Comparison of ENCODE assay signal across 8 cellular contexts in genomic region chrX:109632906-109633504, GRCh38. TPM values are rescaled to one million over a fixed set of nuclear protein-coding genes. Genes with fewer than 3 reads are reported as not detected.
DNase-seq lines count a peak whose midpoint lies in the region; ATAC-seq and TF ChIP-seq lines count a peak whose summit lies in the region.

No MANE protein-coding gene starts in this region.

- H3K27me3 Mint-ChIP-seq in chondrocyte (ENCODE audit: low read depth), result no peaks in the 10 kb centered on the region
- no peaks in the 10 kb centered on the region for H3K27me3 Mint-ChIP-seq in nephron progenitor cell (ENCODE audit: low read depth, poor library complexity)
- no peaks in the 10 kb centered on the region for H3K27me3 Mint-ChIP-seq in effector memory CD8-positive, alpha-beta T cell

- H3K4me1 Mint-ChIP-seq in chondrocyte (ENCODE audit: low read depth) (peaks cover 11% of the 10 kb centered on the region), nephron progenitor cell (peaks cover 19% of the 10 kb centered on the region)
- H3K4me1 Mint-ChIP-seq in effector memory CD8-positive, alpha-beta T cell (ENCODE audit: low read depth in 2 of 2), result no peaks in the 10 kb centered on the region

- no peaks in the 10 kb centered on the region for H3K9me3 Mint-ChIP-seq in chondrocyte (ENCODE audit: low read depth)
- peaks cover 2% of the 10 kb centered on the region for H3K9me3 Mint-ChIP-seq in nephron progenitor cell
- no peaks in the 10 kb centered on the region for H3K9me3 Mint-ChIP-seq in effector memory CD8-positive, alpha-beta T cell

- TF ChIP-seq CTCF in chondrocyte (IDR thresholded peaks at IDR 0.05) (peak; percentile 87), nephron progenitor cell (IDR thresholded peaks at IDR 0.05) (peak; percentile 70)

- DNase-seq in Daoy (ENCODE audit: low read depth) (peak; percentile 11), Kasumi-1 (lab: John Stamatoyannopoulos, UW) (peak; percentile 3 to 12), chondrocyte (ENCODE audit: low spot score) (no peak), nephron progenitor cell (peak; percentile 40), NCI-H446 treated with DMSO at 0.1 percent for 48 hours (lab: John Stamatoyannopoulos, UW) (no peak)
- no peak for DNase-seq in effector memory CD8-positive, alpha-beta T cell
- DNase-seq in NK-92 treated with Interleukin-12 subunit alpha and Interleukin-12 subunit beta, amount 100 ng/mL, for 24 hours (lab: John Stamatoyannopoulos, UW), result no peak

- H3K27ac Mint-ChIP-seq in chondrocyte (ENCODE audit: unreplicated experiment), result no peak overlapping the region
- no peak overlapping the region for H3K27ac Mint-ChIP-seq in nephron progenitor cell
- no peak overlapping the region for H3K27ac Mint-ChIP-seq in effector memory CD8-positive, alpha-beta T cell

- H3K36me3 Mint-ChIP-seq in chondrocyte (ENCODE audit: low read depth), result peaks cover 3% of the 10 kb centered on the region
- peaks cover 6% of the 10 kb centered on the region for H3K36me3 Mint-ChIP-seq in nephron progenitor cell (ENCODE audit: low read depth)
- no peaks in the 10 kb centered on the region for H3K36me3 Mint-ChIP-seq in effector memory CD8-positive, alpha-beta T cell (ENCODE audit: insufficient read depth)

- no peak for ATAC-seq in effector memory CD8-positive, alpha-beta T cell (replicated peaks)
- ATAC-seq in GM18867 (IDR thresholded peaks at IDR 0.05; ENCODE audit: unreplicated experiment), result no peak

- H3K4me3 Mint-ChIP-seq in chondrocyte (ENCODE audit: unreplicated experiment) (no peak overlapping the region), nephron progenitor cell (no peak overlapping the region)
- no peak overlapping the region for H3K4me3 Mint-ChIP-seq in effector memory CD8-positive, alpha-beta T cell

RNA-seq across cellular contexts. Expression of gene KCNE5, which starts 8.0 kb away (rescaled TPM):
- total RNA-seq in Daoy (2014; rRNA removed; shearing (Covaris generic)), result not detected in 2 replicates
- total RNA-seq in chondrocyte, result 0.56 to 0.85 TPM (median 0.62 TPM) in 3 replicates

Comparison
In these comparisons a context has a peak if more than half of its experiments do, and no peak if none do; other contexts are left out.
1. DNase-seq: peak in Daoy (single experiment), Kasumi-1 (2 of 2) and nephron progenitor cell (single experiment); none in chondrocyte (single experiment), effector memory CD8-positive, alpha-beta T cell (0 of 3), NCI-H446 treated with DMSO at 0.1 percent for 48 hours (single experiment) and NK-92 treated with Interleukin-12 subunit alpha and Interleukin-12 subunit beta, amount 100 ng/mL, for 24 hours (single experiment).